In genomic region chr14:104735830-104736642, GRCh38 we compare ENCODE assay signal across 8 cellular contexts. TPM values are rescaled to one million over a fixed set of nuclear protein-coding genes. Genes with fewer than 3 reads are reported as not detected.
A peak's percentile ranks its signal among the peaks of the same experiment; 100 is the strongest.
DNase-seq lines count a peak whose midpoint lies in the region; ATAC-seq and TF ChIP-seq lines count a peak whose summit lies in the region.
"Had no signal": no experiment of that assay in that cellular context is flagged by ENCODE, and none has a peak within 500 bp of the region (broad histone marks: within the 10 kb centered on the region; RNA-seq: fewer than 3 reads in every experiment).

No MANE protein-coding gene starts in this region.

- peaks cover 0 to 14% (median 0%) of the 10 kb centered on the region in 3 donors for H3K36me3 ChIP-seq in tibial nerve

- TF ChIP-seq EP300 in tibial nerve (IDR thresholded peaks at IDR 0.05): peak; percentile 98 to 99

- H3K9me3 ChIP-seq in tibial nerve: no peaks in the 10 kb centered on the region

- peaks cover 0 to 56% (median 43%) of the 10 kb centered on the region in 4 donors for H3K4me1 ChIP-seq in tibial nerve

- peak; percentile 35 for DNase-seq in RPMI8226
- no peak for DNase-seq in epithelial cell of prostate (ENCODE audit: low read depth, low spot score)
- peak; percentile 79 for DNase-seq in midbrain (lab: John Stamatoyannopoulos, UW)
- DNase-seq in tibial nerve (ENCODE audit: low spot score in 2 of 2): peak; percentile 78 to 80
- DNase-seq in NCI-H524 (lab: John Stamatoyannopoulos, UW): no peak
- no peak for DNase-seq in activated CD4-positive, alpha-beta T cell treated with anti-CD3 and anti-CD28 coated beads, Interleukin-2, amount 50 U/mL, for 48 hours

- no peak overlapping the region for H3K4me3 ChIP-seq in tibial nerve
- H3K4me3 ChIP-seq: SK-N-MC had no signal

- 29 to 52% methylated on average over 13 to 24 of the region's 26 CpGs for WGBS in tibial nerve, 2 donors

- TF ChIP-seq POLR2A in tibial nerve (IDR thresholded peaks at IDR 0.05): no peak

- H3K27ac ChIP-seq in epithelial cell of prostate: peak overlapping the region; percentile 44
- peak overlapping the region; percentile 62 to 92 (median 86) for H3K27ac ChIP-seq in tibial nerve
- H3K27ac ChIP-seq: SK-N-MC had no signal

- ATAC-seq in GM19452 (IDR thresholded peaks at IDR 0.05; ENCODE audit: unreplicated experiment): no peak

- TF ChIP-seq CTCF in tibial nerve (IDR thresholded peaks at IDR 0.05): peak in 1 of 5 experiments; percentile 19

- no peaks in the 10 kb centered on the region for H3K27me3 ChIP-seq in tibial nerve

RNA-seq across cellular contexts. Expression of gene ADSS1, which starts 12.0 kb away (rescaled TPM):
- total RNA-seq in tibial nerve: 10 to 100 TPM in 1 of 4 donors, 1 to 10 TPM in 3; 4.8 to 11.4 (median 6.3) TPM

RNA-seq across cellular contexts. Expression of gene SIVA1, which starts 16.9 kb away (rescaled TPM):
- 100 to 1,000 TPM; 260 to 422 (median 378) TPM for total RNA-seq in tibial nerve

RNA-seq across cellular contexts. Expression of gene INF2, which starts 46.6 kb away (rescaled TPM):
- 100 to 1,000 TPM; 217 to 256 (median 239) TPM for total RNA-seq in tibial nerve

RNA-seq across cellular contexts. Expression of gene AKT1, which starts 59.5 kb away (rescaled TPM):
- total RNA-seq in tibial nerve: 100 to 1,000 TPM; 130 to 199 (median 144) TPM

Comparison
In these comparisons a context has a peak if more than half of its experiments do, and no peak if none do; other contexts are left out.
1. DNase-seq: peak in RPMI8226 (single experiment), midbrain (single experiment) and tibial nerve (2 of 2); none in epithelial cell of prostate (single experiment), NCI-H524 (0 of 2) and activated CD4-positive, alpha-beta T cell treated with anti-CD3 and anti-CD28 coated beads, Interleukin-2, amount 50 U/mL, for 48 hours (0 of 2).